8 cellular contexts compared by ENCODE assay signal in the genomic region with DNA sequence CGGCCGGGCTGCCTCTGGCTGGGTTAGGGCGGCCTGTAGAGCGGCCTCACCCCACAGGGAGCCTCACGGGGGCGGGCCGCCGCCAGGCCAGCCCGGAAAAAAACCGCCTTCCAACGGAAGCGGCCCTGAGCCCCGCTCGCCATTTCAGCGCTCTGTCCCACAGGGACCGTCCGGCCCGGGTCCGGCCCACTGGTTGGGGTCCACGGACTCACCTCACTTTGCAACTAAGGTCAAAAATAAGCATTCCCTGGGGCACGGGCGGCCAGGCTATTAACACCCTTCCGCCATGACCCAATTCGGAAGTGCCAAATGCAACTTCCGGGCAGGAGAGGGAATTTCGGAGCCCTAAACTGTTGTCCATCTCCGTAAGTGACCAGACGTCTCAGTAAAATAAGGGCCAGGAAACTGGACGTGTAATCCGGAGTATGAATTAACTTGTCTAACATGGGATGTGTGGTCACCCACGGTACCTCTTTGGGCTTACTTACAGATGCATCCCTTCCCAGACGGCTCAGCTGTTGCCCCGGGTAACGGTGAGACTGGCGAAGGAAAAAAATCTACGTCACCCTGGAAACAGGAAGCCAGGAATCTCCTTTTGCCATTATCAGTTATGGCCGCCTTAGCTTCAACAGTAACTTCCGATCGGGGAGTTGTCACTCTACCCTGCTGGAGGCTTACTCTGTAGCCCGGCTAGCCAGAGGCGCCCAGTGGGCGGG. TPM values are rescaled to one million over a fixed set of nuclear protein-coding genes. Genes with fewer than 3 reads are reported as not detected.
DNase-seq lines count a peak whose midpoint lies in the region; ATAC-seq, FAIRE-seq and TF ChIP-seq lines count a peak whose summit lies in the region.

A gene with protein sequence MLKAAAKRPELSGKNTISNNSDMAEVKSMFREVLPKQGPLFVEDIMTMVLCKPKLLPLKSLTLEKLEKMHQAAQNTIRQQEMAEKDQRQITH (minus strand): TSS at position 548 of the 716 bp plus-strand sequence. CDS start 1,023 bp downstream, outside the sequence.

- peak within 1 kb of the TSS; percentile 97 for H3K27ac Mint-ChIP-seq in stimulated activated naive CD8-positive, alpha-beta T cell treated with anti-CD3 and anti-CD28 coated beads, Interleukin-15, Interleukin-2, amounts not matched to agents 100 ng/mL and 50 ng/mL, for 24 hours

- H3K27me3 ChIP-seq in HepG2 (ENCODE audit: control insufficient read depth in 1 of 2, insufficient read depth in 2 of 2, low read length in 2 of 2), result no peaks in the 10 kb centered on the region; a peak in 1 of 5 replicates

- H3K36me3 Mint-ChIP-seq in stimulated activated naive CD8-positive, alpha-beta T cell treated with anti-CD3 and anti-CD28 coated beads, Interleukin-15, Interleukin-2, amounts not matched to agents 100 ng/mL and 50 ng/mL, for 24 hours (ENCODE audit: low read depth), result peaks cover 14% of the 10 kb centered on the region

- intact Hi-C loops in HepG2 (cut with micrococcal nuclease; ENCODE audit: unreplicated experiment), result no loop called here

- H3K9me3 Mint-ChIP-seq in stimulated activated naive CD8-positive, alpha-beta T cell treated with anti-CD3 and anti-CD28 coated beads, Interleukin-15, Interleukin-2, amounts not matched to agents 100 ng/mL and 50 ng/mL, for 24 hours, result no peaks in the 10 kb centered on the region

- TF ChIP-seq RAD21 in HepG2 (CRISPR knock-in tag; IDR thresholded peaks at IDR 0.05), result peak; percentile 59

- in situ Hi-C loops in HepG2 (cut with HindIII; ENCODE audit: extremely low pct_ligation_motif_present, low pct_unique_long_range_greater_than_20kb), result no loop called here

- H3K27me3 Mint-ChIP-seq in stimulated activated naive CD8-positive, alpha-beta T cell treated with anti-CD3 and anti-CD28 coated beads, Interleukin-15, Interleukin-2, amounts not matched to agents 100 ng/mL and 50 ng/mL, for 24 hours, result no peaks in the 10 kb centered on the region

- TF ChIP-seq CTCF in AG10803 (conservative IDR thresholded peaks at IDR 0.05; ENCODE audit: low read length), result no peak
- peak; percentile 40 for TF ChIP-seq CTCF in HepG2 (CRISPR knock-in tag; IDR thresholded peaks at IDR 0.05)

- peak; percentile 89 for FAIRE-seq in HepG2 (lab: Jason Lieb, UNC)

- TF ChIP-seq POLR2A in HepG2 (IDR thresholded peaks at IDR 0.05; ENCODE audit: insufficient read depth in 1 of 2, low read depth in 2 of 2, low read length in 2 of 2), result peak; percentile 58 to 77; a peak in 3 of 4 replicates

- H3K4me1 Mint-ChIP-seq in stimulated activated naive CD8-positive, alpha-beta T cell treated with anti-CD3 and anti-CD28 coated beads, Interleukin-15, Interleukin-2, amounts not matched to agents 100 ng/mL and 50 ng/mL, for 24 hours (ENCODE audit: low read depth), result peaks cover 39% of the 10 kb centered on the region

- DNase-seq in AG10803 (ENCODE audit: low read depth), result peak; percentile 100
- DNase-seq in NCI-H2029 treated with DMSO at 0.1 percent for 48 hours (lab: John Stamatoyannopoulos, UW), result peak; percentile 84
- peak; percentile 96 for DNase-seq in UCSD-AML1 (lab: John Stamatoyannopoulos, UW; ENCODE audit: unreplicated experiment)
- peak; percentile 100 for DNase-seq in dermis blood vessel endothelial cell
- peak; percentile 99 for DNase-seq in HepG2 (ENCODE audit: low spot score)

- WGBS in HepG2 (ENCODE audit: low lambda C conversion rate), result 0% methylated on average over 13 of the region's 42 CpGs

- 0 out of 4 replicates have a peak, but pooled peaks of 1 of the 2 experiments have one; percentile 28 for TF ChIP-seq EP300 in HepG2 (IDR thresholded peaks at IDR 0.05; ENCODE audit: low read depth in 2 of 2, low read length in 2 of 2)
- peak; percentile 12; the same call in 1 of the 2 replicates for TF ChIP-seq EP300 in HepG2 (CRISPR knock-in tag; IDR thresholded peaks at IDR 0.05; ENCODE audit: borderline replicate concordance)

- H3K4me3 Mint-ChIP-seq in stimulated activated naive CD8-positive, alpha-beta T cell treated with anti-CD3 and anti-CD28 coated beads, Interleukin-15, Interleukin-2, amounts not matched to agents 100 ng/mL and 50 ng/mL, for 24 hours, result peak within 1 kb of the TSS; percentile 92

- H3K79me2 ChIP-seq in HepG2 (ENCODE audit: insufficient read depth, low read length), result peaks cover 45% of the 10 kb centered on the region

- no peaks in the 10 kb centered on the region for H3K36me3 ChIP-seq in HepG2 (replicated peaks in 1 of 2; ENCODE audit: control insufficient read depth in 1 of 2, insufficient read depth in 2 of 2, low read length in 2 of 2)

- H3K9me3 ChIP-seq in HepG2 (ENCODE audit: low read length), result no peaks in the 10 kb centered on the region

- ATAC-seq in GM18519 (IDR thresholded peaks at IDR 0.05; ENCODE audit: low FRiP score, unreplicated experiment), result peak; percentile 82
- ATAC-seq in HG02973 (IDR thresholded peaks at IDR 0.05; ENCODE audit: unreplicated experiment), result peak; percentile 80
- peak; percentile 96 for ATAC-seq in HepG2

- H3K9ac ChIP-seq in HepG2 (ENCODE audit: insufficient read depth, low read depth, low read length), result peak within 1 kb of the TSS; percentile 90

- H3K4me1 ChIP-seq in HepG2 (ENCODE audit: insufficient read depth, low read length), result peaks cover 43% of the 10 kb centered on the region

- peak within 1 kb of the TSS; percentile 73 for H2AFZ ChIP-seq in HepG2 (ENCODE audit: low read length)

- H3K4me3 ChIP-seq in AG10803 (ENCODE audit: low read length) (peak within 1 kb of the TSS; percentile 83), HepG2 (replicated peaks in 1 of 3; ENCODE audit: insufficient read depth in 1 of 3, low read depth in 2 of 3, low read length in 3 of 3) (peak within 1 kb of the TSS; percentile 83 to 93 (median 89))

- BruUV-seq in HepG2 (replicated peaks; lab: Mats Ljungman, UMichigan), result TSS peak; percentile 68

- peak within 1 kb of the TSS; percentile 97 for H3K27ac ChIP-seq in HepG2 (ENCODE audit: extremely low read length, insufficient read depth, low read length)

- POLR2A ChIA-PET in HepG2 (lab: Yijun Ruan, JAX), result interaction anchor here (0.6 to 2.1 kb wide), 25 partner anchors 8 to 247 kb away, joined by 3 to 24 read pairs (median 6); a partner anchor contains a TSS

- CTCF ChIA-PET in HepG2 (lab: Yijun Ruan, JAX; ENCODE audit: low intra/inter-chr PET ratio, low total read pairs), result interaction anchor here (1.2 kb wide), 1 partner anchor 172 kb away, joined by 4 read pairs; no protein-coding TSS in a partner anchor

- H4K20me1 ChIP-seq in HepG2 (ENCODE audit: insufficient read depth, low read length), result no peaks in the 10 kb centered on the region

- peak within 1 kb of the TSS; percentile 78 for H3K4me2 ChIP-seq in HepG2 (ENCODE audit: low read depth, low read length)

TF ChIP-seq in HepG2, 621 proteins besides CTCF, POLR2A, EP300 and RAD21 (continues in another document):
- TF ChIP-seq, protein P1, sequence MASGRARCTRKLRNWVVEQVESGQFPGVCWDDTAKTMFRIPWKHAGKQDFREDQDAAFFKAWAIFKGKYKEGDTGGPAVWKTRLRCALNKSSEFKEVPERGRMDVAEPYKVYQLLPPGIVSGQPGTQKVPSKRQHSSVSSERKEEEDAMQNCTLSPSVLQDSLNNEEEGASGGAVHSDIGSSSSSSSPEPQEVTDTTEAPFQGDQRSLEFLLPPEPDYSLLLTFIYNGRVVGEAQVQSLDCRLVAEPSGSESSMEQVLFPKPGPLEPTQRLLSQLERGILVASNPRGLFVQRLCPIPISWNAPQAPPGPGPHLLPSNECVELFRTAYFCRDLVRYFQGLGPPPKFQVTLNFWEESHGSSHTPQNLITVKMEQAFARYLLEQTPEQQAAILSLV (CRISPR knock-in tag; IDR thresholded peaks at IDR 0.05; ENCODE audit: borderline replicate concordance), result no peak; the same call in 1 of the 2 replicates
- TF ChIP-seq SAP130 (CRISPR knock-in tag; IDR thresholded peaks at IDR 0.05; ENCODE audit: low read depth), result peak; percentile 77
- TF ChIP-seq, protein P2, sequence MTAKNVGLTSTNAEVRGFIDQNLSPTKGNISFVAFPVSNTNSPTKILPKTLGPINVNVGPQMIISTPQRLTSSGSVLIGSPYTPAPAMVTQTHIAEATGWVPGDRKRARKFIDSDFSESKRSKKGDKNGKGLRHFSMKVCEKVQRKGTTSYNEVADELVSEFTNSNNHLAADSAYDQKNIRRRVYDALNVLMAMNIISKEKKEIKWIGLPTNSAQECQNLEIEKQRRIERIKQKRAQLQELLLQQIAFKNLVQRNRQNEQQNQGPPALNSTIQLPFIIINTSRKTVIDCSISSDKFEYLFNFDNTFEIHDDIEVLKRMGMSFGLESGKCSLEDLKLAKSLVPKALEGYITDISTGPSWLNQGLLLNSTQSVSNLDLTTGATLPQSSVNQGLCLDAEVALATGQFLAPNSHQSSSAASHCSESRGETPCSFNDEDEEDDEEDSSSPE (CRISPR knock-in tag; IDR thresholded peaks at IDR 0.05), result peak; percentile 61; the same call in 1 of the 2 replicates
- no peak for TF ChIP-seq NFE2L1 (CRISPR knock-in tag; IDR thresholded peaks at IDR 0.05; ENCODE audit: borderline replicate concordance)
- TF ChIP-seq ZNF546 (CRISPR knock-in tag; conservative IDR thresholded peaks at IDR 0.05), result no peak; the same call in none of the 2 replicates
- TF ChIP-seq GTF3A (CRISPR knock-in tag; conservative IDR thresholded peaks at IDR 0.05), result no peak

RNA-seq across cellular contexts. Expression of the gene that starts here (rescaled TPM):
- 16.7 and 29.7 TPM in 2 replicates for total RNA-seq in dermis blood vessel endothelial cell
- total RNA-seq in HepG2 (2016; rRNA removed; fragmentation: Illumina TruSeq; extraction: Trizol), result 24.1 and 28.9 TPM in 2 replicates
- 17.3 and 20.0 TPM in 2 replicates for total RNA-seq in HepG2 (2016; cell fraction: cytosol; rRNA removed; fragmentation: Illumina TruSeq; extraction: Trizol; ENCODE audit: low read depth)
- total RNA-seq in HepG2 (2016; cell fraction: insoluble cytoplasmic fraction; rRNA removed; fragmentation: Illumina TruSeq; extraction: Trizol), result 19.7 and 29.5 TPM in 2 replicates
- total RNA-seq in HepG2 (2016; cell fraction: membrane; rRNA removed; fragmentation: Illumina TruSeq; extraction: Trizol), result 32.7 and 33.9 TPM in 2 replicates
- 16.5 and 17.2 TPM in 2 replicates for total RNA-seq in HepG2 (2016; cell fraction: nucleus; rRNA removed; fragmentation: Illumina TruSeq; extraction: Trizol)
- polyA plus RNA-seq in HepG2 (2011; rRNA removed), result 12.2 and 18.3 TPM in 2 replicates
- 5.5 and 7.5 TPM in 2 replicates for polyA plus RNA-seq in HepG2 (2011; cell fraction: cytosol; rRNA removed)
- polyA plus RNA-seq in HepG2 (2011; cell fraction: nucleus; rRNA removed), result 12.1 and 13.9 TPM in 2 replicates
- 19.6 and 27.5 TPM in 2 replicates for polyA plus RNA-seq in HepG2 (2012)
- 21.3 and 22.3 TPM in 2 replicates for polyA plus RNA-seq in HepG2 (2016; cell fraction: cytosol; fragmentation: Illumina TruSeq; extraction: Trizol; ENCODE audit: low read depth)
- 30.5 and 34.8 TPM in 2 replicates for polyA plus RNA-seq in HepG2 (2016; cell fraction: insoluble cytoplasmic fraction; fragmentation: Illumina TruSeq; extraction: Trizol; ENCODE audit: low read depth)
- 27.9 and 29.7 TPM in 2 replicates for polyA plus RNA-seq in HepG2 (2016; cell fraction: membrane; fragmentation: Illumina TruSeq; extraction: Trizol; ENCODE audit: low read depth)
- 21.6 and 32.5 TPM in 2 replicates for polyA plus RNA-seq in HepG2 (2016; cell fraction: nucleus; fragmentation: Illumina TruSeq; extraction: Trizol; ENCODE audit: insufficient read depth, low read depth)
- polyA minus RNA-seq in HepG2 (2011; rRNA and poly(A)+ RNA removed; ENCODE audit: low replicate concordance), result 3.9 and 7.4 TPM in 2 replicates
- 6.7 and 7.0 TPM in 2 replicates for polyA minus RNA-seq in HepG2 (2011; cell fraction: cytosol; rRNA and poly(A)+ RNA removed)
- polyA minus RNA-seq in HepG2 (2011; cell fraction: nucleus; rRNA and poly(A)+ RNA removed), result 30.1 and 40.0 TPM in 2 replicates

Comparison
In these comparisons a context has a peak if more than half of its experiments do, and no peak if none do; other contexts are left out.
1. Peak in every context shown above with its lines: DNase-seq, ATAC-seq, H3K4me3 ChIP-seq and H3K27ac ChIP-seq.